In genomic region chr17:77815127-77815905, GRCh38 we compare ENCODE assay signal across 2 cellular contexts.
TF ChIP-seq lines count a peak whose summit lies in the region.

No MANE protein-coding gene starts in this region.

TF ChIP-seq in IMR-90, 13 proteins besides CTCF, POLR2A, EP300 and RAD21:
- TF ChIP-seq CHD1 (IDR thresholded peaks at IDR 0.05; ENCODE audit: low read depth, low read length) (no peak), BHLHE40 (IDR thresholded peaks at IDR 0.05; ENCODE audit: low read depth, low read length) (no peak), ELK1 (IDR thresholded peaks at IDR 0.05; ENCODE audit: borderline replicate concordance, low read depth, low read length) (no peak), MAZ (IDR thresholded peaks at IDR 0.05; ENCODE audit: borderline replicate concordance, low read depth, low read length) (no peak)

TF ChIP-seq in neural cell, 6 proteins besides CTCF, POLR2A, EP300 and RAD21:
- TF ChIP-seq SMC3 (conservative IDR thresholded peaks at IDR 0.05; ENCODE audit: poor library complexity), result peak; percentile 48
- no peak for TF ChIP-seq POLR2AphosphoS5 (IDR thresholded peaks at IDR 0.05)
TF ChIP-seq in neural cell: peak in this region for 1.
